ENCODE assay signal across 1 cellular context in genomic region chr17:11608396-11608795, GRCh38.
TF ChIP-seq lines count a peak whose summit lies in the region.

No MANE protein-coding gene starts in this region.

TF ChIP-seq in HepG2, 621 proteins besides CTCF, POLR2A, EP300 and RAD21 (continued from another document and continues in another):
- TF ChIP-seq SKIL (CRISPR knock-in tag; IDR thresholded peaks at IDR 0.05; ENCODE audit: borderline replicate concordance) (no peak), PAXIP1 (CRISPR knock-in tag; conservative IDR thresholded peaks at IDR 0.05) (peak; percentile 52), ZNF431 (CRISPR knock-in tag; IDR thresholded peaks at IDR 0.05; ENCODE audit: borderline replicate concordance, low read depth) (no peak), TBX2 (CRISPR knock-in tag; IDR thresholded peaks at IDR 0.05; ENCODE audit: borderline replicate concordance) (0 out of 2 replicates have a peak, but pooled peaks have one; percentile 33), PPARG (CRISPR knock-in tag; conservative IDR thresholded peaks at IDR 0.05) (no peak), FOXA3 (CRISPR knock-in tag; IDR thresholded peaks at IDR 0.05) (peak; percentile 82), FOXA1 (IDR thresholded peaks at IDR 0.05) (no peak), FOXA1 (CRISPR knock-in tag; IDR thresholded peaks at IDR 0.05) (peak; percentile 88), THRA (CRISPR knock-in tag; IDR thresholded peaks at IDR 0.05; ENCODE audit: borderline replicate concordance) (peak; percentile 30; the same call in 1 of the 2 replicates), FOSL2 (CRISPR knock-in tag; IDR thresholded peaks at IDR 0.05) (peak; percentile 35), HES4 (CRISPR knock-in tag; IDR thresholded peaks at IDR 0.05; ENCODE audit: borderline replicate concordance) (no peak), ZBTB43 (CRISPR knock-in tag; conservative IDR thresholded peaks at IDR 0.05) (0 out of 2 replicates have a peak, but pooled peaks have one; percentile 30), ZFP82 (CRISPR knock-in tag; IDR thresholded peaks at IDR 0.05; ENCODE audit: borderline replicate concordance) (no peak), SAP130 (CRISPR knock-in tag; IDR thresholded peaks at IDR 0.05; ENCODE audit: low read depth) (peak; percentile 52), ZMYM4 (CRISPR knock-in tag; IDR thresholded peaks at IDR 0.05) (peak; percentile 1; the same call in 1 of the 2 replicates), MXI1 (IDR thresholded peaks at IDR 0.05; ENCODE audit: borderline replicate concordance, low read depth, low read length) (0 out of 3 replicates have a peak, but pooled peaks have one; percentile 33), ARID5B (CRISPR knock-in tag; IDR thresholded peaks at IDR 0.05) (peak; percentile 54; the same call in 1 of the 2 replicates), ZNF496 (CRISPR knock-in tag; IDR thresholded peaks at IDR 0.05; ENCODE audit: insufficient replicate concordance) (no peak), ZNF792 (CRISPR knock-in tag; IDR thresholded peaks at IDR 0.05) (no peak), ZNF12 (CRISPR knock-in tag; IDR thresholded peaks at IDR 0.05) (peak; percentile 41), ARID3A (IDR thresholded peaks at IDR 0.05; ENCODE audit: low read depth, low read length) (peak; percentile 78; the same call in 1 of the 2 replicates), MTF2 (CRISPR knock-in tag; IDR thresholded peaks at IDR 0.05; ENCODE audit: borderline replicate concordance) (no peak), ZNF460 (CRISPR knock-in tag; IDR thresholded peaks at IDR 0.05; ENCODE audit: borderline replicate concordance) (no peak), TFAP4 (IDR thresholded peaks at IDR 0.05; ENCODE audit: borderline replicate concordance, low read depth) (no peak), ZNF432 (CRISPR knock-in tag; IDR thresholded peaks at IDR 0.05; ENCODE audit: borderline replicate concordance) (no peak), KLF12 (CRISPR knock-in tag; IDR thresholded peaks at IDR 0.05; ENCODE audit: borderline replicate concordance) (no peak), ZNF468 (CRISPR knock-in tag; IDR thresholded peaks at IDR 0.05) (no peak), ZNF142 (CRISPR knock-in tag; IDR thresholded peaks at IDR 0.05) (no peak), HIVEP1 (CRISPR knock-in tag; IDR thresholded peaks at IDR 0.05) (no peak), GATAD2A (CRISPR knock-in tag; IDR thresholded peaks at IDR 0.05) (peak; percentile 51), ZBTB34 (CRISPR knock-in tag; IDR thresholded peaks at IDR 0.05) (peak; percentile 53; the same call in 1 of the 2 replicates), NFIB (CRISPR knock-in tag; IDR thresholded peaks at IDR 0.05; ENCODE audit: borderline replicate concordance) (no peak)
